Comparison of ENCODE assay signal across 8 cellular contexts in genomic region chr1:243420968-243421675, GRCh38.
DNase-seq lines count a peak whose midpoint lies in the region; ATAC-seq and TF ChIP-seq lines count a peak whose summit lies in the region.

No MANE protein-coding gene starts in this region.

- H3K4me1 ChIP-seq in upper lobe of left lung = peaks cover 9 to 17% (median 11%) of the 10 kb centered on the region in 4 donors

- 85 to 86% methylated on average over 15 of the region's 15 CpGs for WGBS in upper lobe of left lung, 2 donors

- no peak for TF ChIP-seq EP300 in upper lobe of left lung (IDR thresholded peaks at IDR 0.05)

- H3K27me3 Mint-ChIP-seq in activated T-cell treated with anti-CD3 and anti-CD28 coated beads, Interleukin-2, amount 50 U/mL, for 72 hours (ENCODE audit: low read depth) = no peaks in the 10 kb centered on the region
- H3K27me3 Mint-ChIP-seq in T-helper 2 cell treated with Interferon-gamma antibody and Interleukin-4, amounts not matched to agents 5 μg/mL and 100 μg/mL, for 36 hours (ENCODE audit: low read depth) = no peaks in the 10 kb centered on the region

- no peak overlapping the region for H3K4me3 ChIP-seq in upper lobe of left lung

- H3K9me3 ChIP-seq in upper lobe of left lung = no peaks in the 10 kb centered on the region

- peak overlapping the region; percentile 32 to 45 for H3K4me3 Mint-ChIP-seq in activated T-cell treated with anti-CD3 and anti-CD28 coated beads, Interleukin-2, amount 50 U/mL, for 72 hours
- H3K4me3 Mint-ChIP-seq in T-helper 2 cell treated with Interferon-gamma antibody and Interleukin-4, amounts not matched to agents 5 μg/mL and 100 μg/mL, for 36 hours = peak overlapping the region; percentile 61

- peaks cover 0 to 10% (median 0%) of the 10 kb centered on the region in 4 donors for H3K36me3 ChIP-seq in upper lobe of left lung

- peak overlapping the region in 1 of 4 donors; percentile 14 for H3K27ac ChIP-seq in upper lobe of left lung

- no peak for TF ChIP-seq POLR2A in upper lobe of left lung (IDR thresholded peaks at IDR 0.05)

- no peaks in the 10 kb centered on the region for H3K9me3 Mint-ChIP-seq in activated T-cell treated with anti-CD3 and anti-CD28 coated beads, Interleukin-2, amount 50 U/mL, for 72 hours
- H3K9me3 Mint-ChIP-seq in T-helper 2 cell treated with Interferon-gamma antibody and Interleukin-4, amounts not matched to agents 5 μg/mL and 100 μg/mL, for 36 hours = no peaks in the 10 kb centered on the region

- no peak overlapping the region for H3K27ac Mint-ChIP-seq in activated T-cell treated with anti-CD3 and anti-CD28 coated beads, Interleukin-2, amount 50 U/mL, for 72 hours
- peak overlapping the region; percentile 80 for H3K27ac Mint-ChIP-seq in T-helper 2 cell treated with Interferon-gamma antibody and Interleukin-4, amounts not matched to agents 5 μg/mL and 100 μg/mL, for 36 hours

- H3K4me1 Mint-ChIP-seq in activated T-cell treated with anti-CD3 and anti-CD28 coated beads, Interleukin-2, amount 50 U/mL, for 72 hours (ENCODE audit: low read depth) = peaks cover 31% of the 10 kb centered on the region
- H3K4me1 Mint-ChIP-seq in T-helper 2 cell treated with Interferon-gamma antibody and Interleukin-4, amounts not matched to agents 5 μg/mL and 100 μg/mL, for 36 hours (ENCODE audit: low read depth) = peaks cover 38% of the 10 kb centered on the region

- peaks cover 0 to 2% of the 10 kb centered on the region in 2 donors for H3K36me3 Mint-ChIP-seq in activated T-cell treated with anti-CD3 and anti-CD28 coated beads, Interleukin-2, amount 50 U/mL, for 72 hours (ENCODE audit: insufficient read depth in 2 of 2)
- peaks cover 6% of the 10 kb centered on the region for H3K36me3 Mint-ChIP-seq in T-helper 2 cell treated with Interferon-gamma antibody and Interleukin-4, amounts not matched to agents 5 μg/mL and 100 μg/mL, for 36 hours (ENCODE audit: low read depth)

- no peak for TF ChIP-seq CTCF in upper lobe of left lung (IDR thresholded peaks at IDR 0.05)

- no peak for DNase-seq in activated T-cell treated with anti-CD3 and anti-CD28 coated beads, Interleukin-2, amount 50 U/mL, for 72 hours
- DNase-seq in activated T-cell treated with anti-CD3 and anti-CD28 coated beads, Interleukin-2, amount 50 U/mL, for 48 hours = no peak
- DNase-seq in T-helper 2 cell treated with Interferon-gamma antibody and Interleukin-4, amounts not matched to agents 5 μg/mL and 100 μg/mL, for 36 hours (ENCODE audit: low spot score) = no peak
- DNase-seq in kidney glomerular epithelial cell (lab: John Stamatoyannopoulos, UW) (peak; percentile 50), upper lobe of left lung (no peak), NCI-H187 treated with DMSO at 0.1 percent for 48 hours (lab: John Stamatoyannopoulos, UW) (no peak), AG08396 (ENCODE audit: low spot score) (no peak), NCI-H128 (lab: John Stamatoyannopoulos, UW; ENCODE audit: unreplicated experiment) (no peak)

- no peak for ATAC-seq in activated T-cell treated with anti-CD3 and anti-CD28 coated beads, Interleukin-2, amount 50 U/mL, for 72 hours (replicated peaks in 1 of 2)
- peak; percentile 22 to 23 for ATAC-seq in upper lobe of left lung (ENCODE audit: low FRiP score in 2 of 2)

- no peaks in the 10 kb centered on the region for H3K27me3 ChIP-seq in upper lobe of left lung

Comparison
In these comparisons a context has a peak if more than half of its experiments do, and no peak if none do; other contexts are left out.
1. ATAC-seq: peak in upper lobe of left lung (2 of 2); none in activated T-cell treated with anti-CD3 and anti-CD28 coated beads, Interleukin-2, amount 50 U/mL, for 72 hours (0 of 2).